ENCODE assay signal across 7 cellular contexts in the genomic region with DNA sequence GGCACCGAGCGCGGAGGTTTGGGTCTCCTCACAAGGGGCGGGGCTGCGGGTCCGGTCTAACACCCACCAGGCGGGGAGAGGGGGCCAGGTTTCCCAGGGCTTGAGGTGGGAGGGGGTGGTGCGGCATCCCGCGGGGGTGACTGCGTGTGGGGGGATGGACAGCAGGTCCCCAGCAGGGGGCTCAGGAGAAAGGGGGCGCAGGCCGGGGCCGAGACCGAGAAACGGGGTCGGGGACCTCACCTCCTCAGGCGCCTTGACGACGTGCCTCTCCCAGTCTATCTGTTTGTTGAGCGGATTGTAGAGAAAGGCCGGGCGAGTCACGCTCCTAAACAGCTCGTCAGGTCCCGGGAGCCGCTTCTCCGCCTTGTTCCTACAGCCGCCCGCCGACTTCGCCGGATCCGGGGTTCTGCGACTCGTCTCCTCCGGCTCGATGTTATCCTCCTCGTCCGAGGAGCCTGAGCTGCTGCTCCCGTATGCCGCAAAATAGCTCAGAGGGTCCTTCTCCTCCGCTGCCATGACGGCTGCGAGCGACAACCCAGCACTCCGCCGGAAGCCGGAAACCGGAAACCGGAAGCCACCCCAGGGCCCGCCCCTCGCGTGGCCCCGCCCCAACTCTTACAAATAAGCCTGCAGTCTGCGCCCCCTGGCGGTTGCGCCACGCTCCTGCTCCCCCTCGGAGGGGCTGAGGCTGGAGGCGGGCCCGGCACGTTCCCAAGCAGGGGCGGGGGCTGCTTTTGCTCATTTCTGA. TPM values are rescaled to one million over a fixed set of nuclear protein-coding genes. Genes with fewer than 3 reads are reported as not detected.
A peak's percentile ranks its signal among the peaks of the same experiment; 100 is the strongest.
DNase-seq lines count a peak whose midpoint lies in the region; ATAC-seq and TF ChIP-seq lines count a peak whose summit lies in the region.

A gene (minus strand): TSS at position 545 of the 748 bp plus-strand sequence. CDS start 29 bp downstream, at position 516.

- peak within 1 kb of the TSS; percentile 67 for H3K4me3 ChIP-seq in hepatocyte

- peak within 1 kb of the TSS; percentile 87 for H3K27ac ChIP-seq in hepatocyte

- peak; percentile 99 for TF ChIP-seq CTCF in hepatocyte (IDR thresholded peaks at IDR 0.05; ENCODE audit: poor library complexity)

- H3K36me3 ChIP-seq in hepatocyte (replicated peaks; ENCODE audit: insufficient read depth, low read depth), result no peaks in the 10 kb centered on the region

- peak; percentile 91 for ATAC-seq in GM18508 (IDR thresholded peaks at IDR 0.05; ENCODE audit: insufficient read depth, unreplicated experiment)
- peak; percentile 98 for ATAC-seq in HG03025 (IDR thresholded peaks at IDR 0.05; ENCODE audit: low FRiP score, unreplicated experiment)

- no peaks in the 10 kb centered on the region for H3K9me2 ChIP-seq in hepatocyte (replicated peaks; ENCODE audit: insufficient read depth)

- no peaks in the 10 kb centered on the region for H3K27me3 ChIP-seq in hepatocyte

- WGBS in hepatocyte (ENCODE audit: low lambda C conversion rate, missing lambda C conversion rate), result 2% methylated on average over 31 of the region's 64 CpGs

- peak within 1 kb of the TSS; percentile 81 for H3K4me2 ChIP-seq in hepatocyte

- peak within 1 kb of the TSS; percentile 85 for H2AFZ ChIP-seq in hepatocyte

- peaks cover 19% of the 10 kb centered on the region for H4K20me1 ChIP-seq in hepatocyte (ENCODE audit: insufficient read depth, poor library complexity, severe bottlenecking)

- H3K9me3 ChIP-seq in hepatocyte (ENCODE audit: low read depth), result no peaks in the 10 kb centered on the region

- no peaks in the 10 kb centered on the region for H3K4me1 ChIP-seq in hepatocyte (ENCODE audit: insufficient read depth)

- DNase-seq in NCI-H2029 treated with DMSO at 0.1 percent for 48 hours (lab: John Stamatoyannopoulos, UW) (peak; percentile 76), T-helper 9 cell (peak; percentile 98), astrocyte of the hippocampus (ENCODE audit: low read depth, low spot score) (peak; percentile 98), hepatocyte (ENCODE audit: low spot score) (peak; percentile 98), retina (peak; percentile 99)

- peaks cover 29% of the 10 kb centered on the region for H3K79me2 ChIP-seq in hepatocyte

RNA-seq across cellular contexts. Expression of the gene that starts here (rescaled TPM):
- total RNA-seq in hepatocyte, result 27.2 and 30.1 TPM in 2 replicates
- 39.2 and 41.2 TPM in 2 replicates for polyA plus RNA-seq in hepatocyte

Comparison
In these comparisons a context has a peak if more than half of its experiments do, and no peak if none do; other contexts are left out.
1. Peak in every context shown above with its lines: DNase-seq, ATAC-seq, H3K4me3 ChIP-seq and H3K27ac ChIP-seq.